ENCODE assay signal across 11 cellular contexts in the genomic region with DNA sequence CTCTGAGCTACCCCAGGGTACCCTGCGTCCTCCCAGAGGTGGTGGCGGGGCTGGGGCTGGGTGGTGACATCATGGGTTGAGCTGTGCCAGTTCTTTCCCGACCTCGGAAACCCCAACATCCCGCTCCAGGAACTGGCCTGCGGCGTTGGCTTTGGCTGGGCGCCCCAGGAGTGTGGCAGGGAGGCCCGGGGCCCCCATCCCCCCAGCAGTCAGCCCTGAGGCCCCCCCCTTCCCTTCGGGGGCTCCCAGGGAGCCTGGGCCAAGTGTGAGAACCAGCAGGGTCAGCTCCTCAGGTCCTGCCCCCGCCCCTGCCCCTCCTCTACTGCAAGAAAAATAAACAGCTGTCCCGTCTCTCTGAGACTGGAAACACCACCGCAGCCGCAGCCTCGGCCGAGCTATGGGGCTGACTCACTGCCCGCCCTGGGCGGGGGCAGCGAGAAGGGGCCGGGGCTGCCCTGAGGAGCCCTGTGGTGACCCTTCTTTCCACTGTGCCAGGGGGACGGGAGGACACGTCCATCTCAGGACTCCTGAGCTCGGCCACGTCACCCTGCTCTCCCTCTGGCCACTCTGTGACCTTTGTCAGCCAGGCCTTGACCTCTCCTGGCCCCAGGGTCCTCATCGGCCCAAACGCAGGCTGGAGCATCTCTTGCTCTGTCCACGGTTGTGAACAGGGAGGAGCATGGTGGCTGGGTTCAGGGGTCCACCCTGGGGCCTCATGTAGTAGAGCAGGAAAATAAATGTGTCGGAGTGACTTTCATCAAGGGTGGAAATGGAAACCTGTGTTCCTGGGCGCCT.
DNase-seq lines count a peak whose midpoint lies in the region; ATAC-seq, FAIRE-seq and TF ChIP-seq lines count a peak whose summit lies in the region.
"Had no signal": no experiment of that assay in that cellular context is flagged by ENCODE, and none has a peak within 500 bp of the region (broad histone marks: within the 10 kb centered on the region; RNA-seq: fewer than 3 reads in every experiment).

No MANE protein-coding gene starts in this region.

- no TSS peak for BruUV-seq in mammary epithelial cell (replicated peaks; lab: Mats Ljungman, UMichigan)

- CTCF ChIA-PET in AG04450 (lab: Charles Lee): interaction anchor here (0.6 kb wide), 1 partner anchor 38 kb away, joined by 6 read pairs; no protein-coding TSS in a partner anchor
- CTCF ChIA-PET in mammary epithelial cell (lab: Charles Lee; ENCODE audit: low non-redundant PET): no interaction called here

- H3K9me3 ChIP-seq in AG04450 (ENCODE audit: control insufficient read depth, insufficient read depth, low read length) (no peaks in the 10 kb centered on the region; the same call in 1 of the 2 replicates), mammary epithelial cell (replicated peaks; ENCODE audit: insufficient read depth, low read length) (no peaks in the 10 kb centered on the region), lower lobe of right lung (no peaks in the 10 kb centered on the region)
- H3K9me3 ChIP-seq: neutrophil had no signal

- no peaks in the 10 kb centered on the region for H3K79me2 ChIP-seq in mammary epithelial cell (ENCODE audit: insufficient read depth, low read length)

- dilution Hi-C loops in mammary epithelial cell (cut with HindIII; ENCODE audit: low sequenced_read_pairs): no loop called here

- POLR2A ChIA-PET in AG04450 (lab: Yijun Ruan, JAX): interaction anchor here (0.6 to 1.1 kb wide), 3 partner anchors 19 to 755 kb away, joined by 3 read pairs; no protein-coding TSS in a partner anchor

- WGBS in mammary epithelial cell (ENCODE audit: low coverage, missing lambda C conversion rate): no CpG with 5 or more reads among the region's 29 CpGs

- no peak overlapping the region for H3K9ac ChIP-seq in mammary epithelial cell (ENCODE audit: insufficient read depth, low read length)
- H3K9ac ChIP-seq: KMS-11 had no signal

- DNase-seq in AG04450 (ENCODE audit: low read depth, low spot score) (peak; percentile 27), HTR-8/SVneo (ENCODE audit: insufficient read length, low spot score) (peak; percentile 78), mammary epithelial cell (peak; percentile 70), lower lobe of right lung (no peak), midbrain (lab: John Stamatoyannopoulos, UW) (no peak), NAMALWA (ENCODE audit: low spot score) (no peak)
- DNase-seq: activated CD4-positive, alpha-beta T cell treated with anti-CD3 and anti-CD28 coated beads, Interleukin-2, amount 10 ng/mL, durations not matched to agents 24 days and 14 days had no signal

- H3K4me3 ChIP-seq in AG04450 (ENCODE audit: low read depth, low read length): no peak overlapping the region
- H3K4me3 ChIP-seq in mammary epithelial cell (replicated peaks in 1 of 3; ENCODE audit: insufficient read depth in 1 of 3, low read depth in 2 of 3, low read length in 3 of 3): no peak overlapping the region
- H3K4me3 ChIP-seq in lower lobe of right lung: no peak overlapping the region

- in situ Hi-C loops in mammary epithelial cell (cut with MboI; ENCODE audit: low sequenced_read_pairs in 2 of 2): no loop called here

- H3K4me2 ChIP-seq in mammary epithelial cell (ENCODE audit: insufficient read depth, low read depth, low read length): no peak overlapping the region
- H3K4me2 ChIP-seq: KMS-11 had no signal

- H3K4me1 ChIP-seq in mammary epithelial cell (ENCODE audit: insufficient read depth, low read length): peaks cover 5% of the 10 kb centered on the region
- peaks cover 20% of the 10 kb centered on the region for H3K4me1 ChIP-seq in lower lobe of right lung

- H3K36me3 ChIP-seq in mammary epithelial cell (ENCODE audit: insufficient read depth, low read length) (no peaks in the 10 kb centered on the region), lower lobe of right lung (no peaks in the 10 kb centered on the region)
- H3K36me3 ChIP-seq: neutrophil had no signal

- FAIRE-seq in HTR-8/SVneo (lab: Jason Lieb, UNC): no peak

- H4K20me1 ChIP-seq in mammary epithelial cell (ENCODE audit: insufficient read depth, low read length): no peaks in the 10 kb centered on the region

- H2AFZ ChIP-seq in mammary epithelial cell (ENCODE audit: low read depth, low read length): no peak overlapping the region

- peak; percentile 66 to 79 for ATAC-seq in lower lobe of right lung
- ATAC-seq in HG02759 (IDR thresholded peaks at IDR 0.05; ENCODE audit: unreplicated experiment): no peak
- ATAC-seq in GM21526 (IDR thresholded peaks at IDR 0.05; ENCODE audit: low FRiP score, unreplicated experiment): no peak

- peaks cover 4% of the 10 kb centered on the region for H3K27me3 ChIP-seq in AG04450 (ENCODE audit: control insufficient read depth, insufficient read depth, low read length)
- peaks cover 2% of the 10 kb centered on the region for H3K27me3 ChIP-seq in mammary epithelial cell (ENCODE audit: insufficient read depth, low read length)
- peaks cover 17% of the 10 kb centered on the region for H3K27me3 ChIP-seq in lower lobe of right lung (ENCODE audit: low read depth)

- TF ChIP-seq CTCF in AG04450 (IDR thresholded peaks at IDR 0.05; ENCODE audit: low read depth, low read length) (no peak), mammary epithelial cell (conservative IDR thresholded peaks at IDR 0.05 in 1 of 2, IDR thresholded peaks at IDR 0.05 in 1 of 2; ENCODE audit: extremely low read depth in 1 of 2, insufficient read depth in 1 of 2, low read depth in 1 of 2, low read length in 2 of 2) (no peak), lower lobe of right lung (IDR thresholded peaks at IDR 0.05) (no peak)

- intact Hi-C loops in mammary epithelial cell (cut with micrococcal nuclease): no loop called here
- intact Hi-C loops in lower lobe of right lung (cut with DNase I): no loop called here

- peak overlapping the region; percentile 21 for H3K27ac ChIP-seq in AG04450 (ENCODE audit: low read depth, low read length)
- no peak overlapping the region for H3K27ac ChIP-seq in mammary epithelial cell (ENCODE audit: insufficient read depth, low read depth, low read length)
- H3K27ac ChIP-seq in lower lobe of right lung: no peak overlapping the region
- H3K27ac ChIP-seq: KMS-11, neutrophil had no signal

Comparison
In these comparisons a context has a peak if more than half of its experiments do, and no peak if none do; other contexts are left out.
1. DNase-seq: peak in AG04450 (single experiment), HTR-8/SVneo (single experiment) and mammary epithelial cell (single experiment); none in lower lobe of right lung (single experiment), midbrain (single experiment) and NAMALWA (single experiment).
2. ATAC-seq: peak in lower lobe of right lung (2 of 2); none in HG02759 (single experiment) and GM21526 (single experiment).